Comparison of ENCODE assay signal across 1 cellular context in the genomic region with DNA sequence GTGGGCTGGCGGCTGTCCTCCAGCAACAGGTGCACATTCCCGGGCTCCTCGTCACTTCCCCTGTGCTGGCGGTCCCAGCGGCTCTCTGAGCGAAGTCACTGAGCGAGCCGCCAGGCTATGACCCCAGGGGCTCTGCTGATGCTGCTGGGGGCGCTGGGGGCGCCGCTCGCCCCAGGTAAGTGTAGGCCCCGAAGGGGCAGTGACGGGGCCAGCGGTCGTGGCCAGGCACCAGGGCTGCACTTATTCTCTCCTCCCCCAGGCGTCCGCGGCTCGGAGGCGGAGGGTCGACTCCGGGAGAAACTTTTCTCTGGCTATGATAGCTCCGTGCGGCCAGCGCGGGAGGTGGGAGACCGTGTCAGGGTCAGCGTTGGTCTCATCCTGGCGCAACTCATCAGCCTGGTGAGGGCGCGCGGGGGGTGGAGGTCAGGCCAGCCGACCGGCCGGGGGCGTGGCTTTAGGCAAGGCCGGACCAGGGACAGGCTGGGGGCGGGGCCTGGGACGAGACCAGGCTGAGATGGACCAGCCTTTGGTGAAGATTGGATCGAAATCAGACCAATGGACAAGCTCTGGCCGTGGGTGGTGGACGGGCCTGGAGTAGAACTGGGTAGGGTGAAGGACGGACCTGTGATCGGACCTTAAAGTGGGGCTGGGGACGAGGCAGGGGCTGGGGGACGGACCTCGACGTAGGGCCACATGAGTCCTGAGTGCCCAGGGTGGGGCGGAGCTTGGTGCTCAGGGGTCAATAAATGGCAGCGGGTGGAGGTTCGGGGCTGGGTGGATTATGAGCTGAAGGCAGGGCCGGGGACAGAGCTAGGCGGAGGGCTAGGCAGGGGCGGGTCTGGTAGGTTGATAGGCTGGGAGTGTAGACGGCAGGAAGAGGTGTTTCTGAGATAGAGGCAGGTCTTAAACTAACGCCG.
TF ChIP-seq lines count a peak whose summit lies in the region.

A gene with protein sequence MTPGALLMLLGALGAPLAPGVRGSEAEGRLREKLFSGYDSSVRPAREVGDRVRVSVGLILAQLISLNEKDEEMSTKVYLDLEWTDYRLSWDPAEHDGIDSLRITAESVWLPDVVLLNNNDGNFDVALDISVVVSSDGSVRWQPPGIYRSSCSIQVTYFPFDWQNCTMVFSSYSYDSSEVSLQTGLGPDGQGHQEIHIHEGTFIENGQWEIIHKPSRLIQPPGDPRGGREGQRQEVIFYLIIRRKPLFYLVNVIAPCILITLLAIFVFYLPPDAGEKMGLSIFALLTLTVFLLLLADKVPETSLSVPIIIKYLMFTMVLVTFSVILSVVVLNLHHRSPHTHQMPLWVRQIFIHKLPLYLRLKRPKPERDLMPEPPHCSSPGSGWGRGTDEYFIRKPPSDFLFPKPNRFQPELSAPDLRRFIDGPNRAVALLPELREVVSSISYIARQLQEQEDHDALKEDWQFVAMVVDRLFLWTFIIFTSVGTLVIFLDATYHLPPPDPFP (plus strand): TSS at position 51 of the 917 bp plus-strand sequence. CDS start 67 bp downstream, at position 118.

TF ChIP-seq in K562, 482 proteins besides CTCF, POLR2A, EP300 and RAD21 (continues in another document):
- TF ChIP-seq, protein P1, sequence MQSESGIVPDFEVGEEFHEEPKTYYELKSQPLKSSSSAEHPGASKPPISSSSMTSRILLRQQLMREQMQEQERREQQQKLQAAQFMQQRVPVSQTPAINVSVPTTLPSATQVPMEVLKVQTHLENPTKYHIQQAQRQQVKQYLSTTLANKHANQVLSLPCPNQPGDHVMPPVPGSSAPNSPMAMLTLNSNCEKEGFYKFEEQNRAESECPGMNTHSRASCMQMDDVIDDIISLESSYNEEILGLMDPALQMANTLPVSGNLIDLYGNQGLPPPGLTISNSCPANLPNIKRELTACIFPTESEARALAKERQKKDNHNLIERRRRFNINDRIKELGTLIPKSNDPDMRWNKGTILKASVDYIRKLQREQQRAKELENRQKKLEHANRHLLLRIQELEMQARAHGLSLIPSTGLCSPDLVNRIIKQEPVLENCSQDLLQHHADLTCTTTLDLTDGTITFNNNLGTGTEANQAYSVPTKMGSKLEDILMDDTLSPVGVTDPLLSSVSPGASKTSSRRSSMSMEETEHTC (IDR thresholded peaks at IDR 0.05): no peak
- TF ChIP-seq MAZ (CRISPR knock-in tag; conservative IDR thresholded peaks at IDR 0.05 in 1 of 2, IDR thresholded peaks at IDR 0.05 in 1 of 2): peak; percentile 19 to 31; a peak in 3 of 4 replicates
- 0 out of 2 replicates have a peak, but pooled peaks have one; percentile 4 for TF ChIP-seq JUND (IDR thresholded peaks at IDR 0.05; ENCODE audit: borderline replicate concordance, low read depth, low read length)
- TF ChIP-seq JUND (tag; IDR thresholded peaks at IDR 0.05; ENCODE audit: borderline replicate concordance, low read depth, low read length): no peak
- TF ChIP-seq, protein P2, sequence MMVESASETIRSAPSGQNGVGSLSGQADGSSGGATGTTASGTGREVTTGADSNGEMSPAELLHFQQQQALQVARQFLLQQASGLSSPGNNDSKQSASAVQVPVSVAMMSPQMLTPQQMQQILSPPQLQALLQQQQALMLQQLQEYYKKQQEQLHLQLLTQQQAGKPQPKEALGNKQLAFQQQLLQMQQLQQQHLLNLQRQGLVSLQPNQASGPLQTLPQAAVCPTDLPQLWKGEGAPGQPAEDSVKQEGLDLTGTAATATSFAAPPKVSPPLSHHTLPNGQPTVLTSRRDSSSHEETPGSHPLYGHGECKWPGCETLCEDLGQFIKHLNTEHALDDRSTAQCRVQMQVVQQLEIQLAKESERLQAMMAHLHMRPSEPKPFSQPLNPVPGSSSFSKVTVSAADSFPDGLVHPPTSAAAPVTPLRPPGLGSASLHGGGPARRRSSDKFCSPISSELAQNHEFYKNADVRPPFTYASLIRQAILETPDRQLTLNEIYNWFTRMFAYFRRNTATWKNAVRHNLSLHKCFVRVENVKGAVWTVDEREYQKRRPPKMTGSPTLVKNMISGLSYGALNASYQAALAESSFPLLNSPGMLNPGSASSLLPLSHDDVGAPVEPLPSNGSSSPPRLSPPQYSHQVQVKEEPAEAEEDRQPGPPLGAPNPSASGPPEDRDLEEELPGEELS (CRISPR knock-in tag; IDR thresholded peaks at IDR 0.05; ENCODE audit: borderline replicate concordance): no peak
- TF ChIP-seq ZNF384 (IDR thresholded peaks at IDR 0.05; ENCODE audit: low read depth, low read length): no peak
- no peak for TF ChIP-seq RBM25 (IDR thresholded peaks at IDR 0.05; ENCODE audit: low read depth, low read length, severe bottlenecking)
- no peak for TF ChIP-seq ETV1 (tag; conservative IDR thresholded peaks at IDR 0.05; ENCODE audit: low read depth)
- no peak for TF ChIP-seq ZBTB1 (CRISPR knock-in tag; IDR thresholded peaks at IDR 0.05; ENCODE audit: borderline replicate concordance, low read depth)
- TF ChIP-seq RBM34 (IDR thresholded peaks at IDR 0.05; ENCODE audit: borderline replicate concordance, insufficient read depth, low read length): no peak
- TF ChIP-seq CREB1 (IDR thresholded peaks at IDR 0.05): no peak
- 0 out of 2 replicates have a peak, but pooled peaks have one; percentile 33 for TF ChIP-seq CREB1 (CRISPR knock-in tag; IDR thresholded peaks at IDR 0.05)
- peak; percentile 30; the same call in 1 of the 2 replicates for TF ChIP-seq TOE1 (IDR thresholded peaks at IDR 0.05; ENCODE audit: borderline replicate concordance)
- TF ChIP-seq TOE1 (CRISPR knock-in tag; IDR thresholded peaks at IDR 0.05; ENCODE audit: borderline replicate concordance, low read depth): no peak
- TF ChIP-seq, protein P3, sequence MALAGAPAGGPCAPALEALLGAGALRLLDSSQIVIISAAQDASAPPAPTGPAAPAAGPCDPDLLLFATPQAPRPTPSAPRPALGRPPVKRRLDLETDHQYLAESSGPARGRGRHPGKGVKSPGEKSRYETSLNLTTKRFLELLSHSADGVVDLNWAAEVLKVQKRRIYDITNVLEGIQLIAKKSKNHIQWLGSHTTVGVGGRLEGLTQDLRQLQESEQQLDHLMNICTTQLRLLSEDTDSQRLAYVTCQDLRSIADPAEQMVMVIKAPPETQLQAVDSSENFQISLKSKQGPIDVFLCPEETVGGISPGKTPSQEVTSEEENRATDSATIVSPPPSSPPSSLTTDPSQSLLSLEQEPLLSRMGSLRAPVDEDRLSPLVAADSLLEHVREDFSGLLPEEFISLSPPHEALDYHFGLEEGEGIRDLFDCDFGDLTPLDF (CRISPR knock-in tag; IDR thresholded peaks at IDR 0.05): no peak
- peak; percentile 28; the same call in 1 of the 2 replicates for TF ChIP-seq CXXC5 (CRISPR knock-in tag; IDR thresholded peaks at IDR 0.05)
- TF ChIP-seq, protein P4, sequence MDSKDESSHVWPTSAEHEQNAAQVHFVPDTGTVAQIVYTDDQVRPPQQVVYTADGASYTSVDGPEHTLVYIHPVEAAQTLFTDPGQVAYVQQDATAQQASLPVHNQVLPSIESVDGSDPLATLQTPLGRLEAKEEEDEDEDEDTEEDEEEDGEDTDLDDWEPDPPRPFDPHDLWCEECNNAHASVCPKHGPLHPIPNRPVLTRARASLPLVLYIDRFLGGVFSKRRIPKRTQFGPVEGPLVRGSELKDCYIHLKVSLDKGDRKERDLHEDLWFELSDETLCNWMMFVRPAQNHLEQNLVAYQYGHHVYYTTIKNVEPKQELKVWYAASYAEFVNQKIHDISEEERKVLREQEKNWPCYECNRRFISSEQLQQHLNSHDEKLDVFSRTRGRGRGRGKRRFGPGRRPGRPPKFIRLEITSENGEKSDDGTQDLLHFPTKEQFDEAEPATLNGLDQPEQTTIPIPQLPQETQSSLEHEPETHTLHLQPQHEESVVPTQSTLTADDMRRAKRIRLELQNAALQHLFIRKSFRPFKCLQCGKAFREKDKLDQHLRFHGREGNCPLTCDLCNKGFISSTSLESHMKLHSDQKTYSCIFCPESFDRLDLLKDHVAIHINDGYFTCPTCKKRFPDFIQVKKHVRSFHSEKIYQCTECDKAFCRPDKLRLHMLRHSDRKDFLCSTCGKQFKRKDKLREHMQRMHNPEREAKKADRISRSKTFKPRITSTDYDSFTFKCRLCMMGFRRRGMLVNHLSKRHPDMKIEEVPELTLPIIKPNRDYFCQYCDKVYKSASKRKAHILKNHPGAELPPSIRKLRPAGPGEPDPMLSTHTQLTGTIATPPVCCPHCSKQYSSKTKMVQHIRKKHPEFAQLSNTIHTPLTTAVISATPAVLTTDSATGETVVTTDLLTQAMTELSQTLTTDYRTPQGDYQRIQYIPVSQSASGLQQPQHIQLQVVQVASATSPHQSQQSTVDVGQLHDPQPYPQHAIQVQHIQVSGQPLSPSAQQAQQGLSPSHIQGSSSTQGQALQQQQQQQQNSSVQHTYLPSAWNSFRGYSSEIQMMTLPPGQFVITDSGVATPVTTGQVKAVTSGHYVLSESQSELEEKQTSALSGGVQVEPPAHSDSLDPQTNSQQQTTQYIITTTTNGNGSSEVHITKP (IDR thresholded peaks at IDR 0.05; ENCODE audit: partially characterized antibody): peak; percentile 20
- TF ChIP-seq C11orf30 (IDR thresholded peaks at IDR 0.05; ENCODE audit: low read depth): no peak
- TF ChIP-seq, protein P5, sequence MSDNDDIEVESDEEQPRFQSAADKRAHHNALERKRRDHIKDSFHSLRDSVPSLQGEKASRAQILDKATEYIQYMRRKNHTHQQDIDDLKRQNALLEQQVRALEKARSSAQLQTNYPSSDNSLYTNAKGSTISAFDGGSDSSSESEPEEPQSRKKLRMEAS (CRISPR knock-in tag; IDR thresholded peaks at IDR 0.05): no peak
- no peak for TF ChIP-seq NBN (IDR thresholded peaks at IDR 0.05; ENCODE audit: low read depth)
- TF ChIP-seq, protein P6, sequence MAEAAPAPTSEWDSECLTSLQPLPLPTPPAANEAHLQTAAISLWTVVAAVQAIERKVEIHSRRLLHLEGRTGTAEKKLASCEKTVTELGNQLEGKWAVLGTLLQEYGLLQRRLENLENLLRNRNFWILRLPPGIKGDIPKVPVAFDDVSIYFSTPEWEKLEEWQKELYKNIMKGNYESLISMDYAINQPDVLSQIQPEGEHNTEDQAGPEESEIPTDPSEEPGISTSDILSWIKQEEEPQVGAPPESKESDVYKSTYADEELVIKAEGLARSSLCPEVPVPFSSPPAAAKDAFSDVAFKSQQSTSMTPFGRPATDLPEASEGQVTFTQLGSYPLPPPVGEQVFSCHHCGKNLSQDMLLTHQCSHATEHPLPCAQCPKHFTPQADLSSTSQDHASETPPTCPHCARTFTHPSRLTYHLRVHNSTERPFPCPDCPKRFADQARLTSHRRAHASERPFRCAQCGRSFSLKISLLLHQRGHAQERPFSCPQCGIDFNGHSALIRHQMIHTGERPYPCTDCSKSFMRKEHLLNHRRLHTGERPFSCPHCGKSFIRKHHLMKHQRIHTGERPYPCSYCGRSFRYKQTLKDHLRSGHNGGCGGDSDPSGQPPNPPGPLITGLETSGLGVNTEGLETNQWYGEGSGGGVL (CRISPR knock-in tag; IDR thresholded peaks at IDR 0.05): no peak
- no peak for TF ChIP-seq IFI16 (CRISPR knock-in tag; IDR thresholded peaks at IDR 0.05)
- peak; percentile 33; the same call in 1 of the 2 replicates for TF ChIP-seq NR2C1 (IDR thresholded peaks at IDR 0.05)
- peak; percentile 44; the same call in 1 of the 2 replicates for TF ChIP-seq NR2C1 (tag; IDR thresholded peaks at IDR 0.05)
- TF ChIP-seq EZH2 (IDR thresholded peaks at IDR 0.05; ENCODE audit: borderline replicate concordance, low read depth, low read length): no peak
- TF ChIP-seq TAF15 (IDR thresholded peaks at IDR 0.05; ENCODE audit: low read depth, low read length): no peak
- TF ChIP-seq ARHGAP35 (IDR thresholded peaks at IDR 0.05; ENCODE audit: partially characterized antibody): no peak
- TF ChIP-seq KDM5B (IDR thresholded peaks at IDR 0.05; ENCODE audit: insufficient replicate concordance, low read depth, low read length): no peak
- TF ChIP-seq, protein P7, sequence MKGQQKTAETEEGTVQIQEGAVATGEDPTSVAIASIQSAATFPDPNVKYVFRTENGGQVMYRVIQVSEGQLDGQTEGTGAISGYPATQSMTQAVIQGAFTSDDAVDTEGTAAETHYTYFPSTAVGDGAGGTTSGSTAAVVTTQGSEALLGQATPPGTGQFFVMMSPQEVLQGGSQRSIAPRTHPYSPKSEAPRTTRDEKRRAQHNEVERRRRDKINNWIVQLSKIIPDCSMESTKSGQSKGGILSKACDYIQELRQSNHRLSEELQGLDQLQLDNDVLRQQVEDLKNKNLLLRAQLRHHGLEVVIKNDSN (CRISPR knock-in tag; IDR thresholded peaks at IDR 0.05): no peak
- peak; percentile 31 for TF ChIP-seq TBP (optimal IDR thresholded peaks at IDR 0.05; ENCODE audit: low read depth, low read length)
- peak in 1 of 2 experiments; percentile 63; a peak in 1 of 4 replicates for TF ChIP-seq KDM4B (IDR thresholded peaks at IDR 0.05; ENCODE audit: borderline replicate concordance in 2 of 2, low read depth in 1 of 2)
- no peak for TF ChIP-seq CCAR2 (IDR thresholded peaks at IDR 0.05; ENCODE audit: low read depth, low read length)
- 0 out of 2 replicates have a peak, but pooled peaks have one; percentile 34 for TF ChIP-seq HNRNPL (IDR thresholded peaks at IDR 0.05; ENCODE audit: low read depth, low read length)
- TF ChIP-seq ZNF717 (CRISPR knock-in tag; IDR thresholded peaks at IDR 0.05): no peak
- no peak for TF ChIP-seq ETV6 (IDR thresholded peaks at IDR 0.05; ENCODE audit: borderline replicate concordance in 1 of 2, low read depth in 2 of 2, low read length in 1 of 2)
- TF ChIP-seq ETV6 (CRISPR knock-in tag; IDR thresholded peaks at IDR 0.05; ENCODE audit: borderline replicate concordance): no peak
- no peak; the same call in 1 of the 2 replicates for TF ChIP-seq PHF8 (IDR thresholded peaks at IDR 0.05; ENCODE audit: borderline replicate concordance, low read length)
- TF ChIP-seq, protein P8, sequence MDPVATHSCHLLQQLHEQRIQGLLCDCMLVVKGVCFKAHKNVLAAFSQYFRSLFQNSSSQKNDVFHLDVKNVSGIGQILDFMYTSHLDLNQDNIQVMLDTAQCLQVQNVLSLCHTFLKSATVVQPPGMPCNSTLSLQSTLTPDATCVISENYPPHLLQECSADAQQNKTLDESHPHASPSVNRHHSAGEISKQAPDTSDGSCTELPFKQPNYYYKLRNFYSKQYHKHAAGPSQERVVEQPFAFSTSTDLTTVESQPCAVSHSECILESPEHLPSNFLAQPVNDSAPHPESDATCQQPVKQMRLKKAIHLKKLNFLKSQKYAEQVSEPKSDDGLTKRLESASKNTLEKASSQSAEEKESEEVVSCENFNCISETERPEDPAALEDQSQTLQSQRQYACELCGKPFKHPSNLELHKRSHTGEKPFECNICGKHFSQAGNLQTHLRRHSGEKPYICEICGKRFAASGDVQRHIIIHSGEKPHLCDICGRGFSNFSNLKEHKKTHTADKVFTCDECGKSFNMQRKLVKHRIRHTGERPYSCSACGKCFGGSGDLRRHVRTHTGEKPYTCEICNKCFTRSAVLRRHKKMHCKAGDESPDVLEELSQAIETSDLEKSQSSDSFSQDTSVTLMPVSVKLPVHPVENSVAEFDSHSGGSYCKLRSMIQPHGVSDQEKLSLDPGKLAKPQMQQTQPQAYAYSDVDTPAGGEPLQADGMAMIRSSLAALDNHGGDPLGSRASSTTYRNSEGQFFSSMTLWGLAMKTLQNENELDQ (CRISPR knock-in tag; IDR thresholded peaks at IDR 0.05; ENCODE audit: borderline replicate concordance): no peak
- TF ChIP-seq, protein P9, sequence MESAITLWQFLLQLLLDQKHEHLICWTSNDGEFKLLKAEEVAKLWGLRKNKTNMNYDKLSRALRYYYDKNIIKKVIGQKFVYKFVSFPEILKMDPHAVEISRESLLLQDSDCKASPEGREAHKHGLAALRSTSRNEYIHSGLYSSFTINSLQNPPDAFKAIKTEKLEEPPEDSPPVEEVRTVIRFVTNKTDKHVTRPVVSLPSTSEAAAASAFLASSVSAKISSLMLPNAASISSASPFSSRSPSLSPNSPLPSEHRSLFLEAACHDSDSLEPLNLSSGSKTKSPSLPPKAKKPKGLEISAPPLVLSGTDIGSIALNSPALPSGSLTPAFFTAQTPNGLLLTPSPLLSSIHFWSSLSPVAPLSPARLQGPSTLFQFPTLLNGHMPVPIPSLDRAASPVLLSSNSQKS (CRISPR knock-in tag; IDR thresholded peaks at IDR 0.05): no peak
- no peak for TF ChIP-seq ZNF311 (CRISPR knock-in tag; IDR thresholded peaks at IDR 0.05)
